Comparison of ENCODE assay signal across 1 cellular context in the genomic region with DNA sequence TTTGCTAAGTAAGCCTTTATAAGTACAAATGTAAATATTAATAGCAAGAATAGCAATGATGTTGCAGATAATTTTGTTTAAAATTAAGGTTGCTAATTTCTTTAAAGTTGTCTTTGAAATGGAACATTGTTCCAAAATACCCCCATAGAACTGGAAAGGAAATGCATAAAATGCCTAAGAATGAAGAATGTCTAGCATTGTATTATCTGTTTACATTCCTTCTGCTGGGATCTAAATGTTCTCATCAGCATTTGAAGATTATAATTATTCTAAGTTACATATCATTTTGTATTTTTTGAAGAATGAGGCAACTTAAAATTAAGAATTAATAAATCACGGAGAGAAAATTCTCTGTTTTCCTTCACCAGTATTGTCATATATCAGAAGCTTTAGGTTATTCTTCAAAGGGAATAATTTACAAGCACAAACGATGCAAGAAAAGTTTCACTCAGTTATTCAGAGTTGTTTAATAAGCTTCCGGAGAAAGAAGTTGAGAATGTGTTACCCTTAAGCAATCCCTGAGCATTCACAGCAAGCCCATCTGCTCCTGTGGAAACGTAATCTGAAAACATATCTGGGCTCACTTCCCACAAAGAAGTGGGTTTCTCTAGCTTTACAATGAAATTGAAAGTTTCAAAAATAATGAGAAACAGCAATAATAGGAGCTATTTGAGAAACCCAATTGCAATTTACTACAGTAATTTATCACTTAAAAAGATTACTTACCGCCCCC.
TF ChIP-seq lines count a peak whose summit lies in the region.

No MANE protein-coding gene starts in this region.

TF ChIP-seq in GM23338, 12 proteins besides CTCF, POLR2A, EP300 and RAD21 (continued from another document):
- no peak for TF ChIP-seq ZNF462 (CRISPR knock-in tag; IDR thresholded peaks at IDR 0.05)
- TF ChIP-seq POLR2AphosphoS5 (IDR thresholded peaks at IDR 0.05; ENCODE audit: low read depth), result no peak
TF ChIP-seq in GM23338: peak in this region for 0.
